23 cellular contexts compared by ENCODE assay signal in genomic region chr2:30203156-30203555, GRCh38.
"Had no signal": no experiment of that assay in that cellular context is flagged by ENCODE, and none has a peak within 500 bp of the region (broad histone marks: within the 10 kb centered on the region; RNA-seq: fewer than 3 reads in every experiment).

No MANE protein-coding gene starts in this region.

- H3K27me3 ChIP-seq: left lung, pancreas, spleen, tibial nerve, vagina had no signal

- H3K4me1 ChIP-seq: prostate gland, vagina had no signal

- H3K36me3 ChIP-seq: left lung, pancreas, prostate gland, spleen, tibial nerve, vagina had no signal

- ATAC-seq: left colon; left lung; mucosa of descending colon; naive thymus-derived CD8-positive, alpha-beta T cell; right cardiac atrium; sciatic nerve; stimulated activated effector memory CD8-positive, alpha-beta T cell treated with anti-CD3 and anti-CD28 coated beads, Interleukin-12 subunit alpha, Interleukin-12 subunit beta, amount 100 ng/mL, for 72 hours had no signal

- H3K9me3 ChIP-seq: left lung, pancreas, prostate gland, spleen, tibial nerve, vagina had no signal

- DNase-seq: hypothalamus; immature natural killer cell; kidney; left colon; left lung; mesendoderm; midbrain; mucosa of descending colon; naive thymus-derived CD8-positive, alpha-beta T cell; pancreas; posterior cingulate gyrus; retina; small intestine; spleen; stimulated activated CD4-positive, alpha-beta T cell treated with anti-CD3 and anti-CD28 coated beads, Interleukin-4, amount 100 ng/mL, for 24 hours; stimulated activated naive CD4-positive, alpha-beta T cell had no signal

- H3K4me3 ChIP-seq: left lung, lung, mucosa of descending colon, pancreas, prostate gland, spleen, tibial nerve, vagina had no signal

- H3K27ac ChIP-seq: pancreas, prostate gland, spleen, tibial nerve, vagina had no signal
